In genomic region chr2:176680916-176681315, GRCh38 we compare ENCODE assay signal across 1 cellular context.
TF ChIP-seq lines count a peak whose summit lies in the region.

No MANE protein-coding gene starts in this region.

TF ChIP-seq in HepG2, 621 proteins besides CTCF, POLR2A, EP300 and RAD21 (continued from another document):
- TF ChIP-seq MAFF (IDR thresholded peaks at IDR 0.05; ENCODE audit: low read depth, low read length) (peak; percentile 64), ZNF3 (CRISPR knock-in tag; IDR thresholded peaks at IDR 0.05) (no peak), MAFK (conservative IDR thresholded peaks at IDR 0.05 in 1 of 2, IDR thresholded peaks at IDR 0.05 in 1 of 2; ENCODE audit: low read length in 2 of 2) (peak; percentile 47 to 78), GABPB1 (CRISPR knock-in tag; IDR thresholded peaks at IDR 0.05) (no peak), NRL (CRISPR knock-in tag; IDR thresholded peaks at IDR 0.05; ENCODE audit: borderline replicate concordance) (no peak)
